Comparison of ENCODE assay signal across 8 cellular contexts in genomic region chr7:130875265-130875741, GRCh38.
DNase-seq lines count a peak whose midpoint lies in the region; ATAC-seq, FAIRE-seq and TF ChIP-seq lines count a peak whose summit lies in the region.

No MANE protein-coding gene starts in this region.

- peak; percentile 47 for TF ChIP-seq RAD21 in neural cell (conservative IDR thresholded peaks at IDR 0.05)

- dilution Hi-C loops in endothelial cell of umbilical vein (cut with MboI; ENCODE audit: extremely low pct_ligation_motif_present, low sequenced_read_pairs), result no loop called here

- H3K9ac ChIP-seq in endothelial cell of umbilical vein (replicated peaks; ENCODE audit: extremely low read depth, insufficient read depth, low read length) (no peak overlapping the region), neural cell (ENCODE audit: low read length) (no peak overlapping the region)

- H3K27me3 ChIP-seq in endothelial cell of umbilical vein (ENCODE audit: control insufficient read depth in 2 of 2, insufficient read depth in 2 of 2, low read length in 2 of 2) (no peaks in the 10 kb centered on the region), neural cell (ENCODE audit: insufficient read depth, low read depth, low read length) (no peaks in the 10 kb centered on the region)

- H2AFZ ChIP-seq in endothelial cell of umbilical vein (ENCODE audit: low read depth, low read length) (no peak overlapping the region), neural cell (ENCODE audit: low read depth, low read length) (no peak overlapping the region)

- no peak for FAIRE-seq in endothelial cell of umbilical vein (lab: Jason Lieb, UNC)

- no peaks in the 10 kb centered on the region for H3K9me2 ChIP-seq in neural cell (ENCODE audit: insufficient read depth, low read length)

- TF ChIP-seq EP300 in neural cell (conservative IDR thresholded peaks at IDR 0.05; ENCODE audit: poor library complexity, severe bottlenecking), result no peak

- no peak for ATAC-seq in GM21381 (IDR thresholded peaks at IDR 0.05; ENCODE audit: unreplicated experiment)

- peak; percentile 71 for DNase-seq in NCI-H82 (lab: John Stamatoyannopoulos, UW)
- DNase-seq in NCI-H82 treated with DMSO at 0.1 percent for 48 hours (lab: John Stamatoyannopoulos, UW; ENCODE audit: unreplicated experiment), result no peak
- DNase-seq in HT-29 (ENCODE audit: low spot score), result peak; percentile 81
- peak; percentile 40 for DNase-seq in endothelial cell of umbilical vein (ENCODE audit: low read depth, low spot score)
- no peak for DNase-seq in AG08396 (ENCODE audit: low spot score)

- no peak overlapping the region for H3K4me2 ChIP-seq in endothelial cell of umbilical vein (ENCODE audit: insufficient read depth, low read length)
- no peak overlapping the region for H3K4me2 ChIP-seq in neural cell (ENCODE audit: low read length)

- BruUV-seq in endothelial cell of umbilical vein (replicated peaks; lab: Mats Ljungman, UMichigan), result no TSS peak

- H4K20me1 ChIP-seq in endothelial cell of umbilical vein (replicated peaks; ENCODE audit: control insufficient read depth, extremely low read depth, insufficient read depth, low read length), result peaks cover 7% of the 10 kb centered on the region
- H4K20me1 ChIP-seq in neural cell (ENCODE audit: insufficient read depth), result no peaks in the 10 kb centered on the region

- peaks cover 17 to 32% of the 10 kb centered on the region in 2 experiments for H3K36me3 ChIP-seq in endothelial cell of umbilical vein (ENCODE audit: control insufficient read depth in 2 of 2, extremely low read depth in 1 of 2, insufficient read depth in 2 of 2, low read length in 2 of 2)
- H3K36me3 ChIP-seq in neural cell (ENCODE audit: insufficient read depth, low read length), result no peaks in the 10 kb centered on the region

- POLR2A ChIA-PET in endothelial cell of umbilical vein (lab: Charles Lee), result no interaction called here

- intact Hi-C loops in endothelial cell of umbilical vein (cut with micrococcal nuclease), result loop anchor here (1.0 kb wide), 2 partner anchors 19 to 165 kb away; no protein-coding TSS in a partner anchor

- H3F3A ChIP-seq in neural cell (ENCODE audit: insufficient read depth, low read length, poor library complexity, severe bottlenecking), result no peaks in the 10 kb centered on the region

- H3K4me1 ChIP-seq in endothelial cell of umbilical vein (ENCODE audit: control insufficient read depth, extremely low read depth, insufficient read depth, low read length), result peaks cover 5% of the 10 kb centered on the region

- H3K9me3 ChIP-seq in endothelial cell of umbilical vein (replicated peaks; ENCODE audit: control insufficient read depth, insufficient read depth, low read length) (no peaks in the 10 kb centered on the region), neural cell (ENCODE audit: low read length) (no peaks in the 10 kb centered on the region)

- TF ChIP-seq POLR2A in endothelial cell of umbilical vein (IDR thresholded peaks at IDR 0.05; ENCODE audit: low read depth, low read length), result peak; percentile 35

- H3K27ac ChIP-seq in endothelial cell of umbilical vein (ENCODE audit: insufficient read depth, low read depth, low read length) (no peak overlapping the region), neural cell (ENCODE audit: low read length) (no peak overlapping the region)

- peaks cover 61% of the 10 kb centered on the region for H3K79me2 ChIP-seq in endothelial cell of umbilical vein (ENCODE audit: control insufficient read depth, insufficient read depth, low read length)
- H3K79me2 ChIP-seq in neural cell (replicated peaks; ENCODE audit: insufficient read depth, low read length), result no peaks in the 10 kb centered on the region

- H3K4me3 ChIP-seq in WI38 (ENCODE audit: low read depth, low read length) (no peak overlapping the region), endothelial cell of umbilical vein (replicated peaks in 1 of 3; ENCODE audit: insufficient read depth in 1 of 3, low read depth in 1 of 3, low read length in 3 of 3) (no peak overlapping the region), neural cell (ENCODE audit: low read length) (no peak overlapping the region)

- CTCF ChIA-PET in endothelial cell of umbilical vein (lab: Charles Lee), result interaction anchor here (0.7 to 4.3 kb wide), 5 partner anchors 12 to 164 kb away, joined by 4 to 25 read pairs (median 22); no protein-coding TSS in a partner anchor

- H3K9me1 ChIP-seq in endothelial cell of umbilical vein (replicated peaks; ENCODE audit: control insufficient read depth, extremely low read depth, insufficient read depth, low read length), result no peaks in the 10 kb centered on the region

- TF ChIP-seq CTCF in WI38 (IDR thresholded peaks at IDR 0.05; ENCODE audit: low read depth, low read length) (peak; percentile 81), endothelial cell of umbilical vein (IDR thresholded peaks at IDR 0.05; ENCODE audit: extremely low read depth in 1 of 2, insufficient read depth in 1 of 2, low read depth in 1 of 2, low read length in 2 of 2) (peak; percentile 58 to 84), neural cell (IDR thresholded peaks at IDR 0.05; ENCODE audit: poor library complexity, severe bottlenecking) (peak; percentile 50)

TF ChIP-seq in endothelial cell of umbilical vein, 7 proteins besides CTCF, POLR2A, EP300 and RAD21:
- TF ChIP-seq MYC (IDR thresholded peaks at IDR 0.05; ENCODE audit: low read depth, low read length) (no peak), EZH2 (IDR thresholded peaks at IDR 0.05; ENCODE audit: borderline replicate concordance, low read depth, low read length, severe bottlenecking) (no peak), FOS (IDR thresholded peaks at IDR 0.05; ENCODE audit: borderline replicate concordance, insufficient read depth, low read length) (no peak), GATA2 (IDR thresholded peaks at IDR 0.05; ENCODE audit: insufficient read depth, insufficient read length, low read depth, low read length) (no peak), POLR2AphosphoS5 (IDR thresholded peaks at IDR 0.05; ENCODE audit: insufficient read depth, low read depth, low read length) (no peak), MAX (IDR thresholded peaks at IDR 0.05; ENCODE audit: insufficient read depth, insufficient read length) (no peak), JUN (IDR thresholded peaks at IDR 0.05; ENCODE audit: borderline replicate concordance, insufficient read depth, insufficient read length, low read depth) (no peak)

TF ChIP-seq in neural cell, 6 proteins besides CTCF, POLR2A, EP300 and RAD21:
- TF ChIP-seq SMC3 (conservative IDR thresholded peaks at IDR 0.05; ENCODE audit: poor library complexity) (peak; percentile 21), POLR2AphosphoS5 (IDR thresholded peaks at IDR 0.05) (no peak)
TF ChIP-seq in neural cell: peak in this region for 1.

Comparison
In these comparisons a context has a peak if more than half of its experiments do, and no peak if none do; other contexts are left out.
1. DNase-seq: peak in NCI-H82 (single experiment), HT-29 (single experiment) and endothelial cell of umbilical vein (single experiment); none in NCI-H82 treated with DMSO at 0.1 percent for 48 hours (single experiment) and AG08396 (single experiment).
2. Peak in every context shown above with its lines, with median percentiles within 50 percentile points of each other: CTCF ChIP-seq.